In genomic region chr5:135654646-135655045, GRCh38 we compare ENCODE assay signal across 25 cellular contexts.
"Had no signal": no experiment of that assay in that cellular context is flagged by ENCODE, and none has a peak within 500 bp of the region (broad histone marks: within the 10 kb centered on the region; RNA-seq: fewer than 3 reads in every experiment).

No MANE protein-coding gene starts in this region.

- H3K27ac Mint-ChIP-seq: immature natural killer cell; naive thymus-derived CD8-positive, alpha-beta T cell; neural progenitor cell; progenitor cell of endocrine pancreas; stimulated activated effector memory CD8-positive, alpha-beta T cell treated with anti-CD3 and anti-CD28 coated beads, Interleukin-12 subunit alpha, Interleukin-12 subunit beta, amount 100 ng/mL, for 72 hours had no signal

- DNase-seq: cortex of kidney; dorsolateral prefrontal cortex; effector CD8-positive, alpha-beta T cell; esophagus squamous epithelium; foreskin fibroblast; glutamatergic neuron; immature natural killer cell; kidney; left cardiac atrium; left ventricle myocardium superior; mucosa of descending colon; naive thymus-derived CD8-positive, alpha-beta T cell; nucleus accumbens; pancreas; right cardiac atrium; small intestine; stimulated activated CD4-positive, alpha-beta T cell treated with anti-CD3 and anti-CD28 coated beads, Interleukin-4, amount 100 ng/mL, for 1 hour; stimulated activated CD8-positive, alpha-beta memory T cell treated with anti-CD3 and anti-CD28 coated beads, Interleukin-4, amount 100 ng/mL, for 48 hours; stimulated activated naive CD8-positive, alpha-beta T cell treated with anti-CD3 and anti-CD28 coated beads, Interleukin-15, Interleukin-2, amounts not matched to agents 100 U/mL and 50 U/mL, for 24 hours; tibial artery had no signal

- H3K36me3 Mint-ChIP-seq: immature natural killer cell; neural progenitor cell; stimulated activated effector memory CD8-positive, alpha-beta T cell treated with anti-CD3 and anti-CD28 coated beads, Interleukin-12 subunit alpha, Interleukin-12 subunit beta, amount 100 ng/mL, for 72 hours had no signal

- H3K9me3 Mint-ChIP-seq: neural progenitor cell had no signal

- ATAC-seq: gastroesophageal sphincter; left cardiac atrium; left ventricle myocardium superior; mucosa of descending colon; naive thymus-derived CD8-positive, alpha-beta T cell; pancreas; right cardiac atrium; stimulated activated effector memory CD8-positive, alpha-beta T cell treated with anti-CD3 and anti-CD28 coated beads, Interleukin-12 subunit alpha, Interleukin-12 subunit beta, amount 100 ng/mL, for 72 hours; stimulated activated naive CD8-positive, alpha-beta T cell treated with anti-CD3 and anti-CD28 coated beads, Interleukin-15, Interleukin-2, amounts not matched to agents 100 U/mL and 50 U/mL, for 24 hours had no signal

- H3K4me3 Mint-ChIP-seq: central memory CD8-positive, alpha-beta T cell; immature natural killer cell; naive thymus-derived CD8-positive, alpha-beta T cell; neural progenitor cell; stimulated activated effector memory CD8-positive, alpha-beta T cell treated with anti-CD3 and anti-CD28 coated beads, Interleukin-12 subunit alpha, Interleukin-12 subunit beta, amount 100 ng/mL, for 72 hours had no signal

- H3K4me3 ChIP-seq: dorsolateral prefrontal cortex, esophagus squamous epithelium, gastroesophageal sphincter, mucosa of descending colon, neural progenitor cell, pancreas, tibial artery had no signal

- H3K4me1 Mint-ChIP-seq: central memory CD8-positive, alpha-beta T cell; immature natural killer cell; naive thymus-derived CD8-positive, alpha-beta T cell; stimulated activated effector memory CD8-positive, alpha-beta T cell treated with anti-CD3 and anti-CD28 coated beads, Interleukin-12 subunit alpha, Interleukin-12 subunit beta, amount 100 ng/mL, for 72 hours had no signal
